1 cellular context compared by ENCODE assay signal in genomic region chr11:65477271-65478029, GRCh38.
TF ChIP-seq lines count a peak whose summit lies in the region.

No MANE protein-coding gene starts in this region.

TF ChIP-seq in K562, 482 proteins besides CTCF, POLR2A, EP300 and RAD21 (continued from another document and continues in another):
- TF ChIP-seq, protein P1, sequence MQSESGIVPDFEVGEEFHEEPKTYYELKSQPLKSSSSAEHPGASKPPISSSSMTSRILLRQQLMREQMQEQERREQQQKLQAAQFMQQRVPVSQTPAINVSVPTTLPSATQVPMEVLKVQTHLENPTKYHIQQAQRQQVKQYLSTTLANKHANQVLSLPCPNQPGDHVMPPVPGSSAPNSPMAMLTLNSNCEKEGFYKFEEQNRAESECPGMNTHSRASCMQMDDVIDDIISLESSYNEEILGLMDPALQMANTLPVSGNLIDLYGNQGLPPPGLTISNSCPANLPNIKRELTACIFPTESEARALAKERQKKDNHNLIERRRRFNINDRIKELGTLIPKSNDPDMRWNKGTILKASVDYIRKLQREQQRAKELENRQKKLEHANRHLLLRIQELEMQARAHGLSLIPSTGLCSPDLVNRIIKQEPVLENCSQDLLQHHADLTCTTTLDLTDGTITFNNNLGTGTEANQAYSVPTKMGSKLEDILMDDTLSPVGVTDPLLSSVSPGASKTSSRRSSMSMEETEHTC (IDR thresholded peaks at IDR 0.05): peak; percentile 83; the same call in 1 of the 2 replicates
- TF ChIP-seq ZNF830 (CRISPR knock-in tag; IDR thresholded peaks at IDR 0.05): no peak
- TF ChIP-seq NR4A1 (CRISPR knock-in tag; IDR thresholded peaks at IDR 0.05): peak; percentile 35; the same call in 1 of the 2 replicates
- no peak for TF ChIP-seq NR4A1 (tag; IDR thresholded peaks at IDR 0.05)
- TF ChIP-seq ZEB2 (IDR thresholded peaks at IDR 0.05): no peak
- TF ChIP-seq CREBBP (IDR thresholded peaks at IDR 0.05; ENCODE audit: low read depth, low read length): no peak
- peak; percentile 80 for TF ChIP-seq JUNB (CRISPR knock-in tag; conservative IDR thresholded peaks at IDR 0.05)
- 0 out of 2 replicates have a peak, but pooled peaks have one; percentile 54 for TF ChIP-seq ZSCAN29 (IDR thresholded peaks at IDR 0.05)
- no peak for TF ChIP-seq ZNF124 (CRISPR knock-in tag; IDR thresholded peaks at IDR 0.05)
- TF ChIP-seq, protein P2, sequence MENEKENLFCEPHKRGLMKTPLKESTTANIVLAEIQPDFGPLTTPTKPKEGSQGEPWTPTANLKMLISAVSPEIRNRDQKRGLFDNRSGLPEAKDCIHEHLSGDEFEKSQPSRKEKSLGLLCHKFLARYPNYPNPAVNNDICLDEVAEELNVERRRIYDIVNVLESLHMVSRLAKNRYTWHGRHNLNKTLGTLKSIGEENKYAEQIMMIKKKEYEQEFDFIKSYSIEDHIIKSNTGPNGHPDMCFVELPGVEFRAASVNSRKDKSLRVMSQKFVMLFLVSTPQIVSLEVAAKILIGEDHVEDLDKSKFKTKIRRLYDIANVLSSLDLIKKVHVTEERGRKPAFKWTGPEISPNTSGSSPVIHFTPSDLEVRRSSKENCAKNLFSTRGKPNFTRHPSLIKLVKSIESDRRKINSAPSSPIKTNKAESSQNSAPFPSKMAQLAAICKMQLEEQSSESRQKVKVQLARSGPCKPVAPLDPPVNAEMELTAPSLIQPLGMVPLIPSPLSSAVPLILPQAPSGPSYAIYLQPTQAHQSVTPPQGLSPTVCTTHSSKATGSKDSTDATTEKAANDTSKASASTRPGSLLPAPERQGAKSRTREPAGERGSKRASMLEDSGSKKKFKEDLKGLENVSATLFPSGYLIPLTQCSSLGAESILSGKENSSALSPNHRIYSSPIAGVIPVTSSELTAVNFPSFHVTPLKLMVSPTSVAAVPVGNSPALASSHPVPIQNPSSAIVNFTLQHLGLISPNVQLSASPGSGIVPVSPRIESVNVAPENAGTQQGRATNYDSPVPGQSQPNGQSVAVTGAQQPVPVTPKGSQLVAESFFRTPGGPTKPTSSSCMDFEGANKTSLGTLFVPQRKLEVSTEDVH (IDR thresholded peaks at IDR 0.05; ENCODE audit: low read depth, partially characterized antibody): peak; percentile 55
- TF ChIP-seq NCOR1 (IDR thresholded peaks at IDR 0.05): peak; percentile 90
- TF ChIP-seq NEUROD1 (IDR thresholded peaks at IDR 0.05; ENCODE audit: borderline replicate concordance, low read depth, low read length, partially characterized antibody): peak; percentile 88
- TF ChIP-seq NBN (IDR thresholded peaks at IDR 0.05; ENCODE audit: low read depth): peak; percentile 87; the same call in 1 of the 2 replicates
- TF ChIP-seq FOXK2 (conservative IDR thresholded peaks at IDR 0.05 in 1 of 2, IDR thresholded peaks at IDR 0.05 in 1 of 2; ENCODE audit: low read depth in 2 of 2): peak in 1 of 2 experiments; percentile 50; a peak in 1 of 4 replicates
- TF ChIP-seq, protein P3, sequence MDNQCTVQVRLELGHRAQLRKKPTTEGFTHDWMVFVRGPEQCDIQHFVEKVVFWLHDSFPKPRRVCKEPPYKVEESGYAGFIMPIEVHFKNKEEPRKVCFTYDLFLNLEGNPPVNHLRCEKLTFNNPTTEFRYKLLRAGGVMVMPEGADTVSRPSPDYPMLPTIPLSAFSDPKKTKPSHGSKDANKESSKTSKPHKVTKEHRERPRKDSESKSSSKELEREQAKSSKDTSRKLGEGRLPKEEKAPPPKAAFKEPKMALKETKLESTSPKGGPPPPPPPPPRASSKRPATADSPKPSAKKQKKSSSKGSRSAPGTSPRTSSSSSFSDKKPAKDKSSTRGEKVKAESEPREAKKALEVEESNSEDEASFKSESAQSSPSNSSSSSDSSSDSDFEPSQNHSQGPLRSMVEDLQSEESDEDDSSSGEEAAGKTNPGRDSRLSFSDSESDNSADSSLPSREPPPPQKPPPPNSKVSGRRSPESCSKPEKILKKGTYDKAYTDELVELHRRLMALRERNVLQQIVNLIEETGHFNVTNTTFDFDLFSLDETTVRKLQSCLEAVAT (IDR thresholded peaks at IDR 0.05): peak; percentile 98 to 99
- TF ChIP-seq, protein P4, sequence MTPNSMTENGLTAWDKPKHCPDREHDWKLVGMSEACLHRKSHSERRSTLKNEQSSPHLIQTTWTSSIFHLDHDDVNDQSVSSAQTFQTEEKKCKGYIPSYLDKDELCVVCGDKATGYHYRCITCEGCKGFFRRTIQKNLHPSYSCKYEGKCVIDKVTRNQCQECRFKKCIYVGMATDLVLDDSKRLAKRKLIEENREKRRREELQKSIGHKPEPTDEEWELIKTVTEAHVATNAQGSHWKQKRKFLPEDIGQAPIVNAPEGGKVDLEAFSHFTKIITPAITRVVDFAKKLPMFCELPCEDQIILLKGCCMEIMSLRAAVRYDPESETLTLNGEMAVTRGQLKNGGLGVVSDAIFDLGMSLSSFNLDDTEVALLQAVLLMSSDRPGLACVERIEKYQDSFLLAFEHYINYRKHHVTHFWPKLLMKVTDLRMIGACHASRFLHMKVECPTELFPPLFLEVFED (CRISPR knock-in tag; conservative IDR thresholded peaks at IDR 0.05): peak; percentile 80
- peak; percentile 95 for TF ChIP-seq BHLHE40 (IDR thresholded peaks at IDR 0.05; ENCODE audit: low read length)
- TF ChIP-seq, protein P5, sequence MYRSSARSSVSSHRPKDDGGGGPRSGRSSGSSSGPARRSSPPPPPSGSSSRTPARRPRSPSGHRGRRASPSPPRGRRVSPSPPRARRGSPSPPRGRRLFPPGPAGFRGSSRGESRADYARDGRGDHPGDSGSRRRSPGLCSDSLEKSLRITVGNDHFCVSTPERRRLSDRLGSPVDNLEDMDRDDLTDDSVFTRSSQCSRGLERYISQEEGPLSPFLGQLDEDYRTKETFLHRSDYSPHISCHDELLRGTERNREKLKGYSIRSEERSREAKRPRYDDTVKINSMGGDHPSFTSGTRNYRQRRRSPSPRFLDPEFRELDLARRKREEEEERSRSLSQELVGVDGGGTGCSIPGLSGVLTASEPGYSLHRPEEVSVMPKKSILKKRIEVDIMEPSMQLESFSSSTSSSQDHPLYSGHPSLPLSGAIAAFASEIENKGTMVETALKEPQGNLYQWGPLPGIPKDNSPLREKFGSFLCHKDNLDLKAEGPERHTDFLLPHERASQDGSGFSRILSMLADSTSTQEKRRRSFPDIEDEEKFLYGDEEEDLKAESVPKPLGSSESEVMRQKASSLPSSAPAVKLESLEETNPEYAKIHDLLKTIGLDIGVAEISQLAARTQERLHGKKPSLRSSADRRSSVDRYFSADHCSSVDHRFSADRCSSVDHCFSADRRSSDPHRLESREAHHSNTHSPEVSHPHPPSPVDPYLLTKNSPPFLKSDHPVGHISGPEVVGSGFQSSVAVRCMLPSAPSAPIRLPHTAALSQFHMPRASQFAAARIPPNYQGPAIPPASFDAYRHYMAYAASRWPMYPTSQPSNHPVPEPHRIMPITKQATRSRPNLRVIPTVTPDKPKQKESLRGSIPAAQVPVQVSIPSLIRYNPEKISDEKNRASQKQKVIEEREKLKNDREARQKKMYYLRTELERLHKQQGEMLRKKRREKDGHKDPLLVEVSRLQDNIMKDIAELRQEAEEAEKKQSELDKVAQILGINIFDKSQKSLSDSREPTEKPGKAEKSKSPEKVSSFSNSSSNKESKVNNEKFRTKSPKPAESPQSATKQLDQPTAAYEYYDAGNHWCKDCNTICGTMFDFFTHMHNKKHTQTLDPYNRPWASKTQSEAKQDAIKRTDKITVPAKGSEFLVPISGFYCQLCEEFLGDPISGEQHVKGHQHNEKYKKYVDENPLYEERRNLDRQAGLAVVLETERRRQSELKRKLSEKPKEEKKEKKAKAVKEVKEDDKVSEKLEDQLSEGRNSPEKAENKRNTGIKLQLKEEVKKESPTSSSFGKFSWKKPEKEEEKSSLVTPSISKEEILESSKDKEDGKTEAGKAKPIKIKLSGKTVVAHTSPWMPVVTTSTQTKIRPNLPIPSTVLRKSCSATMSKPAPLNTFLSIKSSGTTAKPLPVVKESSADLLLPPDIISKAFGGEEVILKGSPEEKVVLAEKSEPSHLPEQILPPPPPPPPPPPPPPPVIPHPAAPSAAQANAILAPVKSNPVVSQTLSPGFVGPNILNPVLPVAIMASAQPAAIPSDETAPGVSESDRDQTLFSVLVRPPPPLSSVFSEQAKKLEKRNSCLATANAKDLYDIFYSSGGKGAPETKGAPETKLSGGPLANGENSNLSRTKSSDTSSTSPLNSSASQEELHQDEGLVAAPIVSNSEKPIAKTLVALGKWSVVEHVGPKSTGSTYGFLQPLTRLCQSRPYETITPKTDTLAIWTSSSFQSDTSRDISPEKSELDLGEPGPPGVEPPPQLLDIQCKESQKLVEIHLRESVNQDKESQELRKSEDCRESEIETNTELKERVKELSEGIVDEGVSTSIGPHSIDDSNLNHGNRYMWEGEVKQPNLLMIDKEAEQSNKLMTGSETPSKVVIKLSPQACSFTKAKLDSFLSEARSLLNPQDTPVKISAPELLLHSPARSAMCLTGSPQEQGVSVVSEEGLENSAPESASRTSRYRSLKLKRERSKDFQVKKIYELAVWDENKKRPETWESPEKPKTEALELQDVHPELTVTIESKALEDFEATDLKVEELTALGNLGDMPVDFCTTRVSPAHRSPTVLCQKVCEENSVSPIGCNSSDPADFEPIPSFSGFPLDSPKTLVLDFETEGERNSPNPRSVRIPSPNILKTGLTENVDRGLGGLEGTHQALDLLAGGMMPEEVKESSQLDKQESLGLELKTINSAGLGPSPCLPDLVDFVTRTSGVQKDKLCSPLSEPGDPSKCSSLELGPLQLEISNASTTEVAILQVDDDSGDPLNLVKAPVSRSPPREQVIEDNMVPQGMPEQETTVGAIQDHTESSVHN (IDR thresholded peaks at IDR 0.05; ENCODE audit: borderline replicate concordance in 1 of 2, low read depth in 1 of 2): peak in 1 of 2 experiments; percentile 75; a peak in 2 of 4 replicates
- peak; percentile 22 for TF ChIP-seq GATAD2B (IDR thresholded peaks at IDR 0.05; ENCODE audit: borderline replicate concordance)
- TF ChIP-seq ZNF239 (CRISPR knock-in tag; IDR thresholded peaks at IDR 0.05): no peak
- TF ChIP-seq LARP7 (IDR thresholded peaks at IDR 0.05): peak; percentile 89; the same call in 1 of the 2 replicates
- TF ChIP-seq KHSRP (IDR thresholded peaks at IDR 0.05): no peak
- 0 out of 2 replicates have a peak, but pooled peaks have one; percentile 18 for TF ChIP-seq FOXM1 (IDR thresholded peaks at IDR 0.05; ENCODE audit: low read depth)
- peak; percentile 92; the same call in 1 of the 2 replicates for TF ChIP-seq FOXM1 (CRISPR knock-in tag; IDR thresholded peaks at IDR 0.05; ENCODE audit: low read depth)
- peak; percentile 99 for TF ChIP-seq CCNT2 (IDR thresholded peaks at IDR 0.05; ENCODE audit: borderline replicate concordance, extremely low read depth, insufficient read length, low read depth, low read length)
- no peak for TF ChIP-seq NCOA6 (IDR thresholded peaks at IDR 0.05)
- TF ChIP-seq ZNF639 (CRISPR knock-in tag; conservative IDR thresholded peaks at IDR 0.05 in 1 of 2, IDR thresholded peaks at IDR 0.05 in 1 of 2): peak in 1 of 2 experiments; percentile 93; a peak in 2 of 4 replicates
- peak; percentile 87 to 89 for TF ChIP-seq NRF1 (conservative IDR thresholded peaks at IDR 0.05 in 1 of 2, IDR thresholded peaks at IDR 0.05 in 1 of 2)
- peak; percentile 20; the same call in 1 of the 2 replicates for TF ChIP-seq TCF7 (IDR thresholded peaks at IDR 0.05; ENCODE audit: borderline replicate concordance)
- no peak for TF ChIP-seq ZNF253 (CRISPR knock-in tag; conservative IDR thresholded peaks at IDR 0.05)
- TF ChIP-seq ATF3 (IDR thresholded peaks at IDR 0.05): peak; percentile 94
- peak; percentile 88 for TF ChIP-seq ATF3 (CRISPR knock-in tag; conservative IDR thresholded peaks at IDR 0.05)
- TF ChIP-seq ARID1B (IDR thresholded peaks at IDR 0.05): peak; percentile 72
- TF ChIP-seq NCOA2 (IDR thresholded peaks at IDR 0.05; ENCODE audit: partially characterized antibody in 2 of 2): no peak
- peak; percentile 83; the same call in 1 of the 2 replicates for TF ChIP-seq PHB (CRISPR knock-in tag; IDR thresholded peaks at IDR 0.05)
- no peak for TF ChIP-seq CHCHD3 (CRISPR knock-in tag; IDR thresholded peaks at IDR 0.05)
- TF ChIP-seq RBFOX2 (IDR thresholded peaks at IDR 0.05; ENCODE audit: low read depth, low read length): peak; percentile 99
- no peak for TF ChIP-seq CBFB (CRISPR knock-in tag; IDR thresholded peaks at IDR 0.05)
- TF ChIP-seq, protein P6, sequence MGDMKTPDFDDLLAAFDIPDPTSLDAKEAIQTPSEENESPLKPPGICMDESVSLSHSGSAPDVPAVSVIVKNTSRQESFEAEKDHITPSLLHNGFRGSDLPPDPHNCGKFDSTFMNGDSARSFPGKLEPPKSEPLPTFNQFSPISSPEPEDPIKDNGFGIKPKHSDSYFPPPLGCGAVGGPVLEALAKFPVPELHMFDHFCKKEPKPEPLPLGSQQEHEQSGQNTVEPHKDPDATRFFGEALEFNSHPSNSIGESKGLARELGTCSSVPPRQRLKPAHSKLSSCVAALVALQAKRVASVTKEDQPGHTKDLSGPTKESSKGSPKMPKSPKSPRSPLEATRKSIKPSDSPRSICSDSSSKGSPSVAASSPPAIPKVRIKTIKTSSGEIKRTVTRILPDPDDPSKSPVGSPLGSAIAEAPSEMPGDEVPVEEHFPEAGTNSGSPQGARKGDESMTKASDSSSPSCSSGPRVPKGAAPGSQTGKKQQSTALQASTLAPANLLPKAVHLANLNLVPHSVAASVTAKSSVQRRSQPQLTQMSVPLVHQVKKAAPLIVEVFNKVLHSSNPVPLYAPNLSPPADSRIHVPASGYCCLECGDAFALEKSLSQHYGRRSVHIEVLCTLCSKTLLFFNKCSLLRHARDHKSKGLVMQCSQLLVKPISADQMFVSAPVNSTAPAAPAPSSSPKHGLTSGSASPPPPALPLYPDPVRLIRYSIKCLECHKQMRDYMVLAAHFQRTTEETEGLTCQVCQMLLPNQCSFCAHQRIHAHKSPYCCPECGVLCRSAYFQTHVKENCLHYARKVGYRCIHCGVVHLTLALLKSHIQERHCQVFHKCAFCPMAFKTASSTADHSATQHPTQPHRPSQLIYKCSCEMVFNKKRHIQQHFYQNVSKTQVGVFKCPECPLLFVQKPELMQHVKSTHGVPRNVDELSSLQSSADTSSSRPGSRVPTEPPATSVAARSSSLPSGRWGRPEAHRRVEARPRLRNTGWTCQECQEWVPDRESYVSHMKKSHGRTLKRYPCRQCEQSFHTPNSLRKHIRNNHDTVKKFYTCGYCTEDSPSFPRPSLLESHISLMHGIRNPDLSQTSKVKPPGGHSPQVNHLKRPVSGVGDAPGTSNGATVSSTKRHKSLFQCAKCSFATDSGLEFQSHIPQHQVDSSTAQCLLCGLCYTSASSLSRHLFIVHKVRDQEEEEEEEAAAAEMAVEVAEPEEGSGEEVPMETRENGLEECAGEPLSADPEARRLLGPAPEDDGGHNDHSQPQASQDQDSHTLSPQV (IDR thresholded peaks at IDR 0.05): peak; percentile 88
- peak in 1 of 2 experiments; percentile 48; a peak in 2 of 4 replicates for TF ChIP-seq SRF (CRISPR knock-in tag; IDR thresholded peaks at IDR 0.05)
